ENCODE assay signal across 11 cellular contexts in genomic region chr1:2192031-2192995, GRCh38. TPM values are rescaled to one million over a fixed set of nuclear protein-coding genes. Genes with fewer than 3 reads are reported as not detected.
DNase-seq lines count a peak whose midpoint lies in the region; ATAC-seq and TF ChIP-seq lines count a peak whose summit lies in the region.
"Had no signal": no experiment of that assay in that cellular context is flagged by ENCODE, and none has a peak within 500 bp of the region (broad histone marks: within the 10 kb centered on the region; RNA-seq: fewer than 3 reads in every experiment).

No MANE protein-coding gene starts in this region.

- H3K4me3 ChIP-seq in left ventricle myocardium inferior = peak overlapping the region; percentile 11
- H3K4me3 ChIP-seq in colonic mucosa = no peak overlapping the region
- no peak overlapping the region for H3K4me3 ChIP-seq in naive thymus-derived CD4-positive, alpha-beta T cell (ENCODE audit: low read length)
- no peak overlapping the region for H3K4me3 ChIP-seq in vagina
- no peak overlapping the region for H3K4me3 ChIP-seq in mucosa of descending colon
- H3K4me3 ChIP-seq: SJSA1 had no signal

- CTCF ChIA-PET in naive thymus-derived CD4-positive, alpha-beta T cell (lab: Charles Lee) = interaction anchor here (0.6 to 2.6 kb wide), 2 partner anchors 189 to 487 kb away, joined by 6 to 7 read pairs; no protein-coding TSS in a partner anchor

- H3K36me3 Mint-ChIP-seq in naive thymus-derived CD4-positive, alpha-beta T cell = no peaks in the 10 kb centered on the region

- no peak for TF ChIP-seq CTCF in left ventricle myocardium inferior (IDR thresholded peaks at IDR 0.05; ENCODE audit: borderline replicate concordance)
- no peak for TF ChIP-seq CTCF in colonic mucosa (IDR thresholded peaks at IDR 0.05)
- TF ChIP-seq CTCF in vagina (IDR thresholded peaks at IDR 0.05) = no peak
- TF ChIP-seq CTCF in mucosa of descending colon (IDR thresholded peaks at IDR 0.05) = no peak

- H3K27me3 Mint-ChIP-seq in naive thymus-derived CD4-positive, alpha-beta T cell = no peaks in the 10 kb centered on the region

- TF ChIP-seq POLR2A in vagina (IDR thresholded peaks at IDR 0.05) = no peak

- no peaks in the 10 kb centered on the region for H3K36me3 ChIP-seq in left ventricle myocardium inferior
- H3K36me3 ChIP-seq in colonic mucosa = no peaks in the 10 kb centered on the region
- H3K36me3 ChIP-seq in naive thymus-derived CD4-positive, alpha-beta T cell (ENCODE audit: control insufficient read depth in 2 of 3, insufficient read depth in 3 of 3, low read length in 3 of 3) = no peaks in the 10 kb centered on the region
- no peaks in the 10 kb centered on the region for H3K36me3 ChIP-seq in vagina
- H3K36me3 ChIP-seq in mucosa of descending colon (ENCODE audit: low read depth) = no peaks in the 10 kb centered on the region

- H3K27me3 ChIP-seq in left ventricle myocardium inferior (ENCODE audit: low read depth) (no peaks in the 10 kb centered on the region), colonic mucosa (no peaks in the 10 kb centered on the region), vagina (no peaks in the 10 kb centered on the region)
- no peaks in the 10 kb centered on the region for H3K27me3 ChIP-seq in naive thymus-derived CD4-positive, alpha-beta T cell (ENCODE audit: control insufficient read depth in 2 of 2, insufficient read depth in 2 of 2, low read length in 2 of 2)
- H3K27me3 ChIP-seq: SJSA1 had no signal

- peak overlapping the region; percentile 99 for H3K27ac ChIP-seq in left ventricle myocardium inferior (replicated peaks)
- peak overlapping the region; percentile 34 for H3K27ac ChIP-seq in colonic mucosa
- peak overlapping the region; percentile 1 for H3K27ac ChIP-seq in naive thymus-derived CD4-positive, alpha-beta T cell (ENCODE audit: low read depth, low read length)
- H3K27ac ChIP-seq in vagina = peak overlapping the region; percentile 93
- H3K27ac ChIP-seq: SJSA1 had no signal

- peak overlapping the region in 8 of 9 donors; percentile 1 to 87 (median 64) for H3K27ac Mint-ChIP-seq in naive thymus-derived CD4-positive, alpha-beta T cell

- H3K4me1 ChIP-seq in left ventricle myocardium inferior (peaks cover 66% of the 10 kb centered on the region), colonic mucosa (peaks cover 26% of the 10 kb centered on the region), vagina (peaks cover 60% of the 10 kb centered on the region), mucosa of descending colon (ENCODE audit: low read depth) (peaks cover 29% of the 10 kb centered on the region)
- H3K4me1 ChIP-seq in naive thymus-derived CD4-positive, alpha-beta T cell (ENCODE audit: control insufficient read depth in 2 of 2, insufficient read depth in 2 of 2, low read length in 2 of 2) = peaks cover 6 to 16% of the 10 kb centered on the region in 2 donors

- H3K9me3 ChIP-seq in left ventricle myocardium inferior (replicated peaks) = no peaks in the 10 kb centered on the region
- no peaks in the 10 kb centered on the region for H3K9me3 ChIP-seq in colonic mucosa
- no peaks in the 10 kb centered on the region for H3K9me3 ChIP-seq in naive thymus-derived CD4-positive, alpha-beta T cell (ENCODE audit: control insufficient read depth in 2 of 3, low read length in 3 of 3)
- H3K9me3 ChIP-seq in vagina = no peaks in the 10 kb centered on the region
- no peaks in the 10 kb centered on the region for H3K9me3 ChIP-seq in mucosa of descending colon
- H3K9me3 ChIP-seq: SJSA1 had no signal

- H3K4me1 Mint-ChIP-seq in naive thymus-derived CD4-positive, alpha-beta T cell = peaks cover 0 to 23% (median 11%) of the 10 kb centered on the region in 7 donors

- ATAC-seq in Right ventricle myocardium inferior = no peak
- ATAC-seq in naive thymus-derived CD4-positive, alpha-beta T cell = no peak
- ATAC-seq in mucosa of descending colon = no peak

- in situ Hi-C loops in ACHN (cut with HindIII; ENCODE audit: low pct_ligation_motif_present, low pct_unique_long_range_greater_than_20kb, low sequenced_read_pairs) = no loop called here

- no peaks in the 10 kb centered on the region for H3K9me3 Mint-ChIP-seq in naive thymus-derived CD4-positive, alpha-beta T cell

- H3K4me3 Mint-ChIP-seq in naive thymus-derived CD4-positive, alpha-beta T cell = peak overlapping the region in 9 of 10 donors; percentile 30 to 84 (median 52)

- DNase-seq in left ventricle myocardium inferior (no peak), Right ventricle myocardium inferior (ENCODE audit: missing footprints) (no peak), colonic mucosa (no peak), vagina (ENCODE audit: extremely low spot score in 2 of 2) (no peak), ACHN (no peak), mucosa of descending colon (no peak)
- DNase-seq in naive thymus-derived CD4-positive, alpha-beta T cell = no peak
- no peak for DNase-seq in activated CD8-positive, alpha-beta memory T cell treated with anti-CD3 and anti-CD28 coated beads for 24 hours
- DNase-seq: DMS53, occipital lobe had no signal

- intact Hi-C loops in left ventricle myocardium inferior (cut with micrococcal nuclease) = no loop called here
- intact Hi-C loops in Right ventricle myocardium inferior (cut with DNase I) = loop anchor here (5.0 to 10.0 kb wide), 2 partner anchors 352 to 1180 kb away; no protein-coding TSS in a partner anchor
- intact Hi-C loops in colonic mucosa (cut with DNase I) = loop anchor here (10.0 kb wide), 1 partner anchor 452 kb away; no protein-coding TSS in a partner anchor
- intact Hi-C loops in naive thymus-derived CD4-positive, alpha-beta T cell (cut with micrococcal nuclease) = loop anchor here in 1 of 2 donors (10.0 kb wide), 1 partner anchor 452 kb away; no protein-coding TSS in a partner anchor
- intact Hi-C loops in vagina (cut with DNase I) = loop anchor here (10.0 kb wide), 1 partner anchor 352 kb away; no protein-coding TSS in a partner anchor
- intact Hi-C loops in mucosa of descending colon (cut with DNase I, micrococcal nuclease) = no loop called here

- POLR2A ChIA-PET in naive thymus-derived CD4-positive, alpha-beta T cell (lab: Charles Lee) = interaction anchor here (0.5 to 3.2 kb wide), 7 partner anchors 8 to 393 kb away, joined by 3 to 14 read pairs (median 3); partner anchors contain the start of genes MORN1 and RER1

- H3K9ac ChIP-seq in colonic mucosa (ENCODE audit: low read depth in 2 of 2, low read length in 2 of 2) = no peak overlapping the region

RNA-seq across cellular contexts. Expression of gene FAAP20, which starts 2.3 kb away (rescaled TPM):
- total RNA-seq in left ventricle myocardium inferior (37.0 TPM), Right ventricle myocardium inferior (43.9 TPM), colonic mucosa (10 to 100 TPM; 29.9 to 53.7 TPM), vagina (92.3 TPM), mucosa of descending colon (10 to 100 TPM; 23.4 to 42.6 (median 32.0) TPM)
- 10 to 100 TPM; 43.2 to 56.2 (median 48.8) TPM for total RNA-seq in naive thymus-derived CD4-positive, alpha-beta T cell
- polyA plus RNA-seq in naive thymus-derived CD4-positive, alpha-beta T cell = 10 to 100 TPM; 55.9 to 77.0 TPM

RNA-seq across cellular contexts. Expression of gene SKI, which starts 35.8 kb away (rescaled TPM):
- total RNA-seq in left ventricle myocardium inferior (37.9 TPM), Right ventricle myocardium inferior (38.5 TPM), colonic mucosa (10 to 100 TPM; 31.0 to 36.1 TPM), vagina (53.8 TPM), mucosa of descending colon (10 to 100 TPM; 26.8 to 86.6 (median 29.0) TPM)
- 100 to 1,000 TPM in 2 of 5 experiments, 10 to 100 TPM in 3; 63.4 to 278 (median 97.9) TPM for total RNA-seq in naive thymus-derived CD4-positive, alpha-beta T cell
- polyA plus RNA-seq in naive thymus-derived CD4-positive, alpha-beta T cell = under 1 TPM; 0.61 to 0.92 TPM

Comparison
In these comparisons a context has a peak if more than half of its experiments do, and no peak if none do; other contexts are left out.
1. intact Hi-C loops: an anchor here in Right ventricle myocardium inferior (5.0 to 10.0 kb wide), colonic mucosa (10.0 kb wide) and vagina (10.0 kb wide); none called in left ventricle myocardium inferior and mucosa of descending colon.
2. H3K27ac ChIP-seq: peak in every context shown above with its lines; median percentile 99 in left ventricle myocardium inferior; 93 in vagina; 34 in colonic mucosa; 1 in naive thymus-derived CD4-positive, alpha-beta T cell.